In the genomic region with DNA sequence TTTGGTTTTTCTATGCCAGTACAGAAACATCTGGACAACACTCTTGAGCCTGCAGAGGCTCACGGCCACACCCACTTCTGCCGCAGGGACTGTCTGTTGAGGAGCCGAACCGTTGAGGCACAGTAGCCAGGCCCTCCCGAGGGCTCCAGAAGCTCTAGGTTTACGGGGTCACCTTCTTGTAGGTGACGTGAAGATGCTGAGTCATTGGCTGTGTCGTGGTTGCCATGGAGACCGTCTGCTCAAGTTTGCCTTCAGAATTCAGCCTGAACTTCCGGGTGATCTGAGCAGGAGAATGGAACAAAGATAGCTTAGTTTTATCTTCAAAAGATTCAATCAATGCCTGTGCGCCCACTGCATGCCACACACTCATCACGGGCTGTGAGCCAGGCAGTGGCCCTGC, we compare ENCODE assay signal across 19 cellular contexts. TPM values are rescaled to one million over a fixed set of nuclear protein-coding genes. Genes with fewer than 3 reads are reported as not detected.
DNase-seq lines count a peak whose midpoint lies in the region; ATAC-seq, FAIRE-seq and TF ChIP-seq lines count a peak whose summit lies in the region.
"Had no signal": no experiment of that assay in that cellular context is flagged by ENCODE, and none has a peak within 500 bp of the region (broad histone marks: within the 10 kb centered on the region; RNA-seq: fewer than 3 reads in every experiment).

No MANE protein-coding gene starts in this region.

- H3K9me3 Mint-ChIP-seq in activated naive CD4-positive, alpha-beta T cell treated with anti-CD3 and anti-CD28 coated beads, Interleukin-2, amount 50 U/mL, for 72 hours, result peaks cover 11 to 24% of the 10 kb centered on the region in 2 donors

- TF ChIP-seq CTCF in A673 (conservative IDR thresholded peaks at IDR 0.05; ENCODE audit: low read depth, low read length), result no peak
- TF ChIP-seq CTCF in brain microvascular endothelial cell (IDR thresholded peaks at IDR 0.05; ENCODE audit: low read depth, low read length, missing control alignments), result no peak

- DNase-seq in A673 (ENCODE audit: low spot score) (no peak), HT-29 (ENCODE audit: low spot score) (peak; percentile 94), brain microvascular endothelial cell (peak; percentile 59), iPS-NIHi11 (ENCODE audit: low spot score) (peak; percentile 64), small intestine (no peak), NCI-H1417 treated with DMSO at 0.1 percent for 48 hours (lab: John Stamatoyannopoulos, UW) (no peak), islet precursor cell (no peak)
- DNase-seq in activated naive CD4-positive, alpha-beta T cell treated with anti-CD3 and anti-CD28 coated beads, Interleukin-2, amount 50 U/mL, for 72 hours (ENCODE audit: low spot score in 2 of 2), result no peak
- DNase-seq: activated CD4-positive, alpha-beta T cell treated with anti-CD3 and anti-CD28 coated beads for 1 hour; activated T-cell treated with anti-CD3 and anti-CD28 coated beads for 4 hours; Caco-2; esophagus squamous epithelium; GOT3; NCI-H187 treated with DMSO at 0.1 percent for 48 hours; NCI-H526; stimulated activated naive CD8-positive, alpha-beta T cell treated with anti-CD3 and anti-CD28 coated beads, Interleukin-15, Interleukin-2, amounts not matched to agents 100 U/mL and 50 U/mL, for 24 hours had no signal

- POLR2A ChIA-PET in A673 (lab: Charles Lee; ENCODE audit: low non-redundant PET), result no interaction called here

- H3K4me1 ChIP-seq in A673 (ENCODE audit: insufficient read depth, low read length, poor library complexity, severe bottlenecking) (no peaks in the 10 kb centered on the region), small intestine (ENCODE audit: control insufficient read depth in 2 of 2, insufficient read depth in 1 of 2, low read depth in 1 of 2, low read length in 1 of 2) (no peaks in the 10 kb centered on the region)
- H3K4me1 ChIP-seq: Caco-2, esophagus squamous epithelium had no signal

- CTCF ChIA-PET in A673 (lab: Charles Lee), result no interaction called here

- FAIRE-seq in small intestine (lab: Jason Lieb, UNC), result no peak

- 88 to 97% (median 93%) methylated on average over 12 of the region's 12 CpGs for WGBS in small intestine, 3 donors

- H3K27ac ChIP-seq in A673 (ENCODE audit: low read depth, low read length, poor library complexity, severe bottlenecking) (peak overlapping the region; percentile 5), brain microvascular endothelial cell (no peak overlapping the region), small intestine (ENCODE audit: low read depth in 1 of 2, low read length in 1 of 2) (no peak overlapping the region)
- H3K27ac ChIP-seq: neutrophil, skin epidermis had no signal

- no TSS peak for BruUV-seq in A673 (replicated peaks; lab: Mats Ljungman, UMichigan)

- in situ Hi-C loops in brain microvascular endothelial cell (cut with HindIII; ENCODE audit: low pct_ligation_motif_present, low sequenced_read_pairs), result no loop called here

- H3K27ac Mint-ChIP-seq in activated naive CD4-positive, alpha-beta T cell treated with anti-CD3 and anti-CD28 coated beads, Interleukin-2, amount 50 U/mL, for 72 hours, result no peak overlapping the region

- peaks cover 49% of the 10 kb centered on the region for H3K36me3 ChIP-seq in A673 (ENCODE audit: insufficient read depth, low read length, poor library complexity, severe bottlenecking)
- peaks cover 24% of the 10 kb centered on the region for H3K36me3 ChIP-seq in brain microvascular endothelial cell (replicated peaks)
- H3K36me3 ChIP-seq in small intestine (ENCODE audit: control insufficient read depth in 2 of 2, insufficient read depth in 2 of 2, low read length in 2 of 2), result peaks cover 3 to 26% of the 10 kb centered on the region in 2 donors

- H3K27me3 ChIP-seq in A673 (replicated peaks; ENCODE audit: insufficient read depth, low read depth, low read length, poor library complexity) (no peaks in the 10 kb centered on the region), brain microvascular endothelial cell (replicated peaks) (no peaks in the 10 kb centered on the region), small intestine (ENCODE audit: control insufficient read depth in 2 of 2, insufficient read depth in 2 of 2, low read length in 2 of 2) (no peaks in the 10 kb centered on the region)
- H3K27me3 ChIP-seq: esophagus squamous epithelium, neutrophil had no signal

- ATAC-seq in activated naive CD4-positive, alpha-beta T cell treated with anti-CD3 and anti-CD28 coated beads, Interleukin-2, amount 50 U/mL, for 72 hours, result no peak
- ATAC-seq: Right ventricle myocardium inferior; stimulated activated naive CD8-positive, alpha-beta T cell treated with anti-CD3 and anti-CD28 coated beads, Interleukin-15, Interleukin-2, amounts not matched to agents 100 U/mL and 50 U/mL, for 24 hours had no signal

- H3K36me3 Mint-ChIP-seq in activated naive CD4-positive, alpha-beta T cell treated with anti-CD3 and anti-CD28 coated beads, Interleukin-2, amount 50 U/mL, for 72 hours, result peaks cover 7 to 42% of the 10 kb centered on the region in 2 donors

- H3K4me3 ChIP-seq in A673 (ENCODE audit: low read depth, low read length, poor library complexity, severe bottlenecking), result no peak overlapping the region
- no peak overlapping the region for H3K4me3 ChIP-seq in brain microvascular endothelial cell (ENCODE audit: low read depth, low read length)
- no peak overlapping the region for H3K4me3 ChIP-seq in small intestine (ENCODE audit: low read depth in 1 of 2, low read length in 2 of 2)
- H3K4me3 ChIP-seq: esophagus squamous epithelium, skin epidermis had no signal

- peaks cover 29% of the 10 kb centered on the region for H3K9me3 ChIP-seq in A673 (ENCODE audit: low read depth, low read length, poor library complexity, severe bottlenecking)
- H3K9me3 ChIP-seq in small intestine (ENCODE audit: control insufficient read depth, low read depth), result peaks cover 3% of the 10 kb centered on the region

- intact Hi-C loops in A673 (cut with micrococcal nuclease; ENCODE audit: unreplicated experiment), result no loop called here

RNA-seq across cellular contexts. Expression of a gene that starts 25.9 kb away (rescaled TPM):
- total RNA-seq in A673 (2021), result 2.7 and 4.0 TPM in 2 replicates
- total RNA-seq in HT-29 (2014; rRNA removed; shearing (Covaris generic)), result 50.4 and 54.8 TPM in 2 replicates
- polyA plus RNA-seq in small intestine, result 10 to 100 TPM in 2 of 3 donors, 1 to 10 TPM in 1; 4.5 to 15.5 (median 14.9) TPM
- total RNA-seq in activated naive CD4-positive, alpha-beta T cell treated with anti-CD3 and anti-CD28 coated beads, Interleukin-2, amount 50 U/mL, for 72 hours, result under 1 TPM in 1 of 2 donors, not detected in 1; 0.35 TPM

RNA-seq across cellular contexts. Expression of a gene that starts 52.5 kb away (rescaled TPM):
- 82.0 and 84.9 TPM in 2 replicates for total RNA-seq in A673 (2021)
- 115 and 137 TPM in 2 replicates for total RNA-seq in HT-29 (2014; rRNA removed; shearing (Covaris generic))
- 100 to 1,000 TPM in 1 of 3 donors, 10 to 100 TPM in 2; 62.5 to 101 (median 80.5) TPM for polyA plus RNA-seq in small intestine
- total RNA-seq in activated naive CD4-positive, alpha-beta T cell treated with anti-CD3 and anti-CD28 coated beads, Interleukin-2, amount 50 U/mL, for 72 hours, result 10 to 100 TPM; 42.2 to 45.8 TPM

RNA-seq across cellular contexts. Expression of a gene that starts 53.0 kb away (rescaled TPM):
- total RNA-seq in A673 (2021), result 102 and 122 TPM in 2 replicates
- 73.5 and 77.5 TPM in 2 replicates for total RNA-seq in HT-29 (2014; rRNA removed; shearing (Covaris generic))
- 100 to 1,000 TPM in 1 of 3 donors, 10 to 100 TPM in 2; 44.2 to 196 (median 99.2) TPM for polyA plus RNA-seq in small intestine
- total RNA-seq in activated naive CD4-positive, alpha-beta T cell treated with anti-CD3 and anti-CD28 coated beads, Interleukin-2, amount 50 U/mL, for 72 hours, result 100 to 1,000 TPM; 103 to 107 TPM

Comparison
In these comparisons a context has a peak if more than half of its experiments do, and no peak if none do; other contexts are left out.
1. DNase-seq: peak in HT-29 (single experiment), brain microvascular endothelial cell (single experiment) and iPS-NIHi11 (single experiment); none in A673 (single experiment), small intestine (single experiment), NCI-H1417 treated with DMSO at 0.1 percent for 48 hours (single experiment), activated naive CD4-positive, alpha-beta T cell treated with anti-CD3 and anti-CD28 coated beads, Interleukin-2, amount 50 U/mL, for 72 hours (0 of 2) and islet precursor cell (single experiment).
2. RNA of a gene that starts 25.9 kb away (total RNA-seq): 50.4 to 54.8 TPM in HT-29; 2.7 to 4.0 TPM in A673 and 0.35 TPM in activated naive CD4-positive, alpha-beta T cell treated with anti-CD3 and anti-CD28 coated beads, Interleukin-2, amount 50 U/mL, for 72 hours; every median in the first group is over 10 times any median in the second.